In the genomic region with DNA sequence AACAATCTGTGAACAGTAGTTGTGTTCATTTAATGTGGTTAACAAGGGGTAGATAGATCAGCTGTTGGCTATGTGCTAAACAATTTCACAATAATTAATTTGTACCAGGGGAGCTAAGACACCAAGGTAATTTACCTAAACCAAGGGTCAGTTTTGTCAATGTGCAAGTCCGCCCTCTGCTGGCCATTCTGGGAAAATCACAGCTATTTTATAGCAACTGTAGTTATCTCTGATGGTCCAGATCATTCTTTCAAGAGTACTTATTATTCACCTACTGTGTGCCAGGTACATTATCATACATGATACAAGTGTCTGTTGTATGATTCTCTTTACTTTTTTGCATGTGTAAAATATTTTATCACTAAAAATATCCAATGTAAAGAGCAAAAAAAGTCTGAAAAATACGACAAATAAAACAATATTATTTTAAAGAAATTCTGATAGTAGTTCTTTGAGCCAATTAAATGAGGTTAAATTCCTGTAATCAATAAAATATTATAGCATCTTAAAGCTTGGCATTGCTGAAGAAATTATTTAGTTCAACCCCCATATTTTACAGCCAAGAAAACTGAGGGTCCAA, we compare ENCODE assay signal across 8 cellular contexts.
DNase-seq lines count a peak whose midpoint lies in the region; ATAC-seq, FAIRE-seq and TF ChIP-seq lines count a peak whose summit lies in the region.

No MANE protein-coding gene starts in this region.

- BruUV-seq in MCF 10A (replicated peaks; lab: Mats Ljungman, UMichigan): no TSS peak

- no peaks in the 10 kb centered on the region for H3K27me3 Mint-ChIP-seq in CD4-positive, alpha-beta memory T cell
- H3K27me3 Mint-ChIP-seq in T-helper 17 cell: no peaks in the 10 kb centered on the region
- peaks cover 29% of the 10 kb centered on the region for H3K27me3 Mint-ChIP-seq in MCF 10A (ENCODE audit: insufficient read depth, unreplicated experiment)

- H3K9me3 Mint-ChIP-seq in CD4-positive, alpha-beta memory T cell: no peaks in the 10 kb centered on the region
- no peaks in the 10 kb centered on the region for H3K9me3 Mint-ChIP-seq in MCF 10A (ENCODE audit: unreplicated experiment)

- DNase-seq in CD4-positive, alpha-beta memory T cell: peak; percentile 26 to 39 (median 38)
- DNase-seq in GM19239 (ENCODE audit: insufficient read length, low spot score) (no peak), LHCN-M2 (ENCODE audit: low read depth) (peak; percentile 10), T-helper 17 cell (peak; percentile 17 to 39 (median 19)), MCF 10A (ENCODE audit: unreplicated experiment) (peak; percentile 71), left kidney (ENCODE audit: low read depth, low spot score) (peak; percentile 58)
- DNase-seq in stimulated activated CD4-positive, alpha-beta T cell treated with anti-CD3 and anti-CD28 coated beads, Interleukin-4, amount 100 ng/mL, for 48 hours (ENCODE audit: low read depth in 2 of 2): peak; percentile 35 to 51

- CTCF ChIA-PET in CD4-positive, alpha-beta memory T cell (lab: Charles Lee; ENCODE audit: partially characterized antibody): interaction anchor here (0.7 to 5.5 kb wide), 18 partner anchors 10 to 1112 kb away, joined by 3 to 81 read pairs (median 4); no protein-coding TSS in a partner anchor
- CTCF ChIA-PET in MCF 10A (lab: Yijun Ruan, JAX): interaction anchor here (0.6 to 9.5 kb wide), 93 partner anchors 9 to 1048 kb away, joined by 3 to 103 read pairs (median 4); no protein-coding TSS in a partner anchor

- H3K4me1 ChIP-seq in CD4-positive, alpha-beta memory T cell (ENCODE audit: insufficient read depth, low read length): no peaks in the 10 kb centered on the region

- peaks cover 0 to 2% (median 0%) of the 10 kb centered on the region in 4 donors for H3K4me1 Mint-ChIP-seq in CD4-positive, alpha-beta memory T cell
- H3K4me1 Mint-ChIP-seq in T-helper 17 cell (peaks cover 2% of the 10 kb centered on the region), MCF 10A (ENCODE audit: insufficient read depth, unreplicated experiment) (no peaks in the 10 kb centered on the region)

- ATAC-seq in T-helper 17 cell: no peak
- ATAC-seq in HG03521 (IDR thresholded peaks at IDR 0.05; ENCODE audit: unreplicated experiment): no peak

- H3K4me3 Mint-ChIP-seq in CD4-positive, alpha-beta memory T cell: no peak overlapping the region
- H3K4me3 Mint-ChIP-seq in T-helper 17 cell (no peak overlapping the region), MCF 10A (ENCODE audit: unreplicated experiment) (no peak overlapping the region)

- peak; percentile 89 for TF ChIP-seq CTCF in MCF 10A (IDR thresholded peaks at IDR 0.05; ENCODE audit: unreplicated experiment)

- no peak overlapping the region for H3K27ac Mint-ChIP-seq in CD4-positive, alpha-beta memory T cell
- no peak overlapping the region for H3K27ac Mint-ChIP-seq in T-helper 17 cell
- no peak overlapping the region for H3K27ac Mint-ChIP-seq in MCF 10A (ENCODE audit: low read depth, unreplicated experiment)

- intact Hi-C loops in CD4-positive, alpha-beta memory T cell (cut with micrococcal nuclease): loop anchor here (1.0 to 2.0 kb wide), 4 partner anchors 551 to 1086 kb away; no protein-coding TSS in a partner anchor
- intact Hi-C loops in MCF 10A (cut with micrococcal nuclease): loop anchor here (1.0 to 2.0 kb wide), 7 partner anchors 252 to 761 kb away; no protein-coding TSS in a partner anchor

- H3K4me3 ChIP-seq in CD4-positive, alpha-beta memory T cell (ENCODE audit: low read length in 2 of 2): no peak overlapping the region

- no peaks in the 10 kb centered on the region for H3K36me3 Mint-ChIP-seq in CD4-positive, alpha-beta memory T cell
- H3K36me3 Mint-ChIP-seq in T-helper 17 cell (ENCODE audit: low read depth) (no peaks in the 10 kb centered on the region), MCF 10A (ENCODE audit: insufficient read depth, unreplicated experiment) (no peaks in the 10 kb centered on the region)

- no peaks in the 10 kb centered on the region for H3K36me3 ChIP-seq in CD4-positive, alpha-beta memory T cell (ENCODE audit: insufficient read depth, low read length)

- H3K27ac ChIP-seq in CD4-positive, alpha-beta memory T cell (ENCODE audit: low read depth, low read length): no peak overlapping the region

- POLR2A ChIA-PET in CD4-positive, alpha-beta memory T cell (lab: Charles Lee; ENCODE audit: partially characterized antibody): interaction anchor here (1.2 kb wide), 1 partner anchor 10 kb away, joined by 6 read pairs; no protein-coding TSS in a partner anchor
- POLR2A ChIA-PET in MCF 10A (lab: Yijun Ruan, JAX): interaction anchor here (0.6 to 1.0 kb wide), 3 partner anchors 141 to 546 kb away, joined by 3 read pairs; no protein-coding TSS in a partner anchor

- no peaks in the 10 kb centered on the region for H3K9me3 ChIP-seq in CD4-positive, alpha-beta memory T cell (ENCODE audit: control insufficient read depth in 1 of 2, low read length in 2 of 2)
- H3K9me3 ChIP-seq in T-helper 17 cell (ENCODE audit: control insufficient read depth, low read length, poor library complexity, severe bottlenecking): no peaks in the 10 kb centered on the region

- H3K27me3 ChIP-seq in CD4-positive, alpha-beta memory T cell (ENCODE audit: insufficient read depth, low read length): no peaks in the 10 kb centered on the region

- peak; percentile 91 for FAIRE-seq in GM19239 (lab: Jason Lieb, UNC)
